22 cellular contexts compared by ENCODE assay signal in the genomic region with DNA sequence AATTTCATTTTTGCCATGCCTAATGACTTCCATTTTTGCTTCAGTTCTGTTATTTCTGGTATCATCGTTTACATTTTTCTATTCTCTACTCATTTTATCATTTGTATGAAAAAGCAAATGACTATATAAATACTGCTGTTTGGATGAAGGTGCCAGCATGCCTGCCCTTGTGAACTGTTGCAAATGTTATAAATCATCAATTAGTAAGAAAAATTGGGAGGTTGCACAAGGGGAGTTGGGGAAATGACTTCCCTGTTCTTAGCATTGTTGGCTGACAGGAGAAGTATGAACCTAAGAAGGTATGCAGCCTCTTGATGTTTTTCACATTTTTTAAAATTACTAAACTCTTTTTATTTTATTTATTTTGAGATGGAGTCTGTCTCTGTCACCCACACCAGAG.
"Had no signal": no experiment of that assay in that cellular context is flagged by ENCODE, and none has a peak within 500 bp of the region (broad histone marks: within the 10 kb centered on the region; RNA-seq: fewer than 3 reads in every experiment).

No MANE protein-coding gene starts in this region.

- H3K27me3 Mint-ChIP-seq: activated naive CD8-positive, alpha-beta T cell; dendritic cell treated with granulocyte-macrophage colony-stimulating factor and Interleukin-4, amounts not matched to agents 40 ng/mL and 50 ng/mL, for 4 days; naive thymus-derived CD4-positive, alpha-beta T cell had no signal

- H3K9me3 ChIP-seq: ovary, right lobe of liver, stomach, testis, upper lobe of right lung had no signal

- H3K36me3 ChIP-seq: neural progenitor cell, ovary had no signal

- H3K27ac ChIP-seq: cardiac muscle cell, neural progenitor cell, ovary, right lobe of liver, testis, upper lobe of right lung had no signal

- ATAC-seq: esophagus mucosa; left lobe of liver; naive thymus-derived CD4-positive, alpha-beta T cell; stimulated activated effector memory CD8-positive, alpha-beta T cell treated with anti-CD3 and anti-CD28 coated beads, Interleukin-12 subunit alpha, Interleukin-12 subunit beta, amount 100 ng/mL, for 72 hours; upper lobe of right lung had no signal

- H3K27me3 ChIP-seq: cardiac muscle cell, neural progenitor cell, ovary, right lobe of liver, stomach, testis, upper lobe of right lung had no signal

- H3K4me3 Mint-ChIP-seq: activated naive CD8-positive, alpha-beta T cell; dendritic cell treated with granulocyte-macrophage colony-stimulating factor and Interleukin-4, amounts not matched to agents 40 ng/mL and 50 ng/mL, for 4 days; naive thymus-derived CD4-positive, alpha-beta T cell; neural progenitor cell; stimulated activated effector memory CD8-positive, alpha-beta T cell treated with anti-CD3 and anti-CD28 coated beads, Interleukin-12 subunit alpha, Interleukin-12 subunit beta, amount 100 ng/mL, for 72 hours; T-helper 1 cell treated with Interleukin-12 subunit alpha and Interleukin-12 subunit beta and Interleukin-4 antibody, amounts not matched to agents 30 μg/mL and 1 μg/mL, for 36 hours had no signal

- H3K4me1 Mint-ChIP-seq: neural progenitor cell had no signal

- H3K9me3 Mint-ChIP-seq: dendritic cell treated with granulocyte-macrophage colony-stimulating factor and Interleukin-4, amounts not matched to agents 40 ng/mL and 50 ng/mL, for 4 days; naive thymus-derived CD4-positive, alpha-beta T cell; neural progenitor cell; stimulated activated effector memory CD8-positive, alpha-beta T cell treated with anti-CD3 and anti-CD28 coated beads, Interleukin-12 subunit alpha, Interleukin-12 subunit beta, amount 100 ng/mL, for 72 hours; T-helper 1 cell treated with Interleukin-12 subunit alpha and Interleukin-12 subunit beta and Interleukin-4 antibody, amounts not matched to agents 30 μg/mL and 1 μg/mL, for 36 hours had no signal

- H3K4me3 ChIP-seq: cardiac muscle cell, lung, neural progenitor cell, ovary, right lobe of liver, smooth muscle cell, stomach, testis, upper lobe of right lung had no signal

- H3K4me1 ChIP-seq: neural progenitor cell had no signal

- H3K9ac ChIP-seq: neural progenitor cell had no signal

- H2AFZ ChIP-seq: neural progenitor cell had no signal

- H3K27ac Mint-ChIP-seq: activated naive CD8-positive, alpha-beta T cell; dendritic cell treated with granulocyte-macrophage colony-stimulating factor and Interleukin-4, amounts not matched to agents 40 ng/mL and 50 ng/mL, for 4 days; neural progenitor cell; stimulated activated effector memory CD8-positive, alpha-beta T cell treated with anti-CD3 and anti-CD28 coated beads, Interleukin-12 subunit alpha, Interleukin-12 subunit beta, amount 100 ng/mL, for 72 hours; T-helper 1 cell treated with Interleukin-12 subunit alpha and Interleukin-12 subunit beta and Interleukin-4 antibody, amounts not matched to agents 30 μg/mL and 1 μg/mL, for 36 hours had no signal

- H3K36me3 Mint-ChIP-seq: activated naive CD8-positive, alpha-beta T cell had no signal

- DNase-seq: activated CD4-positive, alpha-beta T cell treated with anti-CD3 and anti-CD28 coated beads for 1 hour; activated CD4-positive, alpha-beta T cell treated with anti-CD3 and anti-CD28 coated beads, Interleukin-2, amount 50 U/mL, for 48 hours; amniotic stem cell; effector CD8-positive, alpha-beta T cell; head of caudate nucleus; naive thymus-derived CD4-positive, alpha-beta T cell; ovary; right lobe of liver; stimulated activated CD4-positive, alpha-beta T cell treated with anti-CD3 and anti-CD28 coated beads, Interleukin-4, amount 100 ng/mL, for 24 hours; testis; upper lobe of right lung had no signal

- H3K4me2 ChIP-seq: neural progenitor cell, smooth muscle cell had no signal
